ENCODE assay signal across 18 cellular contexts in genomic region chr2:221958224-221958623, GRCh38.
DNase-seq lines count a peak whose midpoint lies in the region; ATAC-seq and TF ChIP-seq lines count a peak whose summit lies in the region.
"Had no signal": no experiment of that assay in that cellular context is flagged by ENCODE, and none has a peak within 500 bp of the region (broad histone marks: within the 10 kb centered on the region; RNA-seq: fewer than 3 reads in every experiment).

No MANE protein-coding gene starts in this region.

- H3K4me1 Mint-ChIP-seq in endothelial cell (ENCODE audit: unreplicated experiment) = no peaks in the 10 kb centered on the region
- H3K4me1 Mint-ChIP-seq: CD8-positive, alpha-beta memory T cell; nephron progenitor cell; T-helper 17 cell had no signal

- no peak overlapping the region for H3K4me3 Mint-ChIP-seq in endothelial cell (ENCODE audit: unreplicated experiment)
- H3K4me3 Mint-ChIP-seq: CD8-positive, alpha-beta memory T cell; nephron progenitor cell; stimulated activated naive CD8-positive, alpha-beta T cell treated with anti-CD3 and anti-CD28 coated beads, Interleukin-15, Interleukin-2, amounts not matched to agents 100 ng/mL and 50 ng/mL, for 24 hours; T-helper 17 cell had no signal

- no peaks in the 10 kb centered on the region for H3K36me3 Mint-ChIP-seq in endothelial cell (ENCODE audit: low read depth, unreplicated experiment)
- H3K36me3 Mint-ChIP-seq: CD8-positive, alpha-beta memory T cell had no signal

- ATAC-seq in HG03135 (IDR thresholded peaks at IDR 0.05; ENCODE audit: unreplicated experiment) (no peak), HG02678 (IDR thresholded peaks at IDR 0.05; ENCODE audit: unreplicated experiment) (no peak)
- ATAC-seq: T-helper 17 cell had no signal

- H3K9me3 Mint-ChIP-seq in endothelial cell (ENCODE audit: unreplicated experiment) = no peaks in the 10 kb centered on the region
- H3K9me3 Mint-ChIP-seq: nephron progenitor cell; stimulated activated naive CD8-positive, alpha-beta T cell treated with anti-CD3 and anti-CD28 coated beads, Interleukin-15, Interleukin-2, amounts not matched to agents 100 ng/mL and 50 ng/mL, for 24 hours had no signal

- no peak overlapping the region for H3K27ac Mint-ChIP-seq in endothelial cell (ENCODE audit: unreplicated experiment)
- H3K27ac Mint-ChIP-seq: CD8-positive, alpha-beta memory T cell; nephron progenitor cell; stimulated activated naive CD8-positive, alpha-beta T cell treated with anti-CD3 and anti-CD28 coated beads, Interleukin-15, Interleukin-2, amounts not matched to agents 100 ng/mL and 50 ng/mL, for 24 hours; T-helper 17 cell had no signal

- no peak for TF ChIP-seq POLR2A in erythroblast (IDR thresholded peaks at IDR 0.05; ENCODE audit: low read length)

- DNase-seq in NCI-H82 (lab: John Stamatoyannopoulos, UW) (peak; percentile 28), NCI-H82 treated with DMSO at 0.1 percent for 48 hours (lab: John Stamatoyannopoulos, UW; ENCODE audit: unreplicated experiment) (no peak), NCI-H524 (lab: John Stamatoyannopoulos, UW) (peak; percentile 79 to 90), endothelial cell (ENCODE audit: low spot score) (peak; percentile 8), erythroblast (lab: John Stamatoyannopoulos, UW) (no peak), NCI-H1048 (lab: John Stamatoyannopoulos, UW) (no peak)
- DNase-seq: activated CD4-positive, alpha-beta T cell treated with anti-CD3 and anti-CD28 coated beads for 1 hour; activated effector memory CD4-positive, alpha-beta T cell treated with anti-CD3 and anti-CD28 coated beads, Interleukin-2, amount 50 U/mL, for 16 hours; CD8-positive, alpha-beta memory T cell; islet precursor cell; NCI-H1694 treated with DMSO at 0.1 percent for 48 hours; nephron progenitor cell; SHP77 treated with DMSO at 0.1 percent for 48 hours; stimulated activated CD4-positive, alpha-beta T cell treated with anti-CD3 and anti-CD28 coated beads, Interleukin-15, amount 100 ng/mL, for 24 hours; T-helper 17 cell had no signal

- TF ChIP-seq CTCF in endothelial cell (IDR thresholded peaks at IDR 0.05; ENCODE audit: unreplicated experiment) = no peak

- H3K27me3 Mint-ChIP-seq in endothelial cell (ENCODE audit: unreplicated experiment) = no peaks in the 10 kb centered on the region
- H3K27me3 Mint-ChIP-seq: CD8-positive, alpha-beta memory T cell had no signal

Comparison
In these comparisons a context has a peak if more than half of its experiments do, and no peak if none do; other contexts are left out.
1. DNase-seq: peak in NCI-H82 (single experiment), NCI-H524 (2 of 2) and endothelial cell (single experiment); none in NCI-H82 treated with DMSO at 0.1 percent for 48 hours (single experiment), erythroblast (0 of 2) and NCI-H1048 (single experiment).